ENCODE assay signal across 8 cellular contexts in genomic region chr2:201235865-201236811, GRCh38. TPM values are rescaled to one million over a fixed set of nuclear protein-coding genes. Genes with fewer than 3 reads are reported as not detected.
A peak's percentile ranks its signal among the peaks of the same experiment; 100 is the strongest.
DNase-seq lines count a peak whose midpoint lies in the region; ATAC-seq and TF ChIP-seq lines count a peak whose summit lies in the region.

No MANE protein-coding gene starts in this region.

- peak in 8 of 10 experiments; percentile 16 to 51 (median 44) for DNase-seq in CD4-positive, alpha-beta T cell
- DNase-seq in OCI-LY7 (ENCODE audit: low spot score) (peak; percentile 83), trophoblast cell (peak; percentile 42 to 84)
- DNase-seq in activated gamma-delta T cell treated with anti-CD3 and anti-CD28 coated beads, Interleukin-2, amount 50 U/mL, for 16 hours (ENCODE audit: low read depth): peak; percentile 40

- no peak for TF ChIP-seq POLR2A in gastroesophageal sphincter (IDR thresholded peaks at IDR 0.05)

- intact Hi-C loops in CD4-positive, alpha-beta T cell (cut with DNase I, micrococcal nuclease): loop anchor here (1.0 to 10.0 kb wide), 7 partner anchors 22 to 626 kb away; partner anchors contain the start of genes TMEM237 (in 2 of the 2) and CASP8 (in 1 of the 2)
- intact Hi-C loops in OCI-LY7 (cut with micrococcal nuclease; ENCODE audit: unreplicated experiment): loop anchor here (1.0 to 5.0 kb wide), 3 partner anchors 22 to 941 kb away; no protein-coding TSS in a partner anchor

- peak overlapping the region; percentile 97 for H3K4me3 Mint-ChIP-seq in CD4-positive, alpha-beta T cell

- TF ChIP-seq CTCF in CD4-positive, alpha-beta T cell (IDR thresholded peaks at IDR 0.05): peak; percentile 89
- TF ChIP-seq CTCF in HEK293 (tag by site-specific recombination; IDR thresholded peaks at IDR 0.05) (peak; percentile 53; the same call in 1 of the 2 replicates), OCI-LY7 (conservative IDR thresholded peaks at IDR 0.05; ENCODE audit: low read length) (peak; percentile 88), gastroesophageal sphincter (IDR thresholded peaks at IDR 0.05) (peak; percentile 29 to 72 (median 58))

- no peak overlapping the region for H2BK12ac ChIP-seq in trophoblast cell (ENCODE audit: low read length)

- TF ChIP-seq EP300 in gastroesophageal sphincter (IDR thresholded peaks at IDR 0.05): no peak

- H4K91ac ChIP-seq in trophoblast cell (ENCODE audit: low read depth, low read length): peak overlapping the region; percentile 24

- H3K4ac ChIP-seq in trophoblast cell (ENCODE audit: low read depth, low read length): no peak overlapping the region

- H3K4me3 ChIP-seq in HEK293 (ENCODE audit: low read depth, low read length) (no peak overlapping the region), OCI-LY7 (ENCODE audit: low read depth, low read length, poor library complexity, severe bottlenecking) (peak overlapping the region; percentile 78), gastroesophageal sphincter (peak overlapping the region in 1 of 2 donors; percentile 18), trophoblast cell (ENCODE audit: low read depth, low read length) (no peak overlapping the region)

- H4K12ac ChIP-seq in trophoblast cell (ENCODE audit: low read depth, low read length): no peak overlapping the region

- H3K14ac ChIP-seq in trophoblast cell (ENCODE audit: low read length): no peak overlapping the region

- no peak overlapping the region for H3K18ac ChIP-seq in trophoblast cell (ENCODE audit: low read length)

- H3K27me3 Mint-ChIP-seq in CD4-positive, alpha-beta T cell: no peaks in the 10 kb centered on the region

- no peaks in the 10 kb centered on the region for H3K27me3 ChIP-seq in CD4-positive, alpha-beta T cell (ENCODE audit: control insufficient read depth, insufficient read depth, low read length)
- H3K27me3 ChIP-seq in gastroesophageal sphincter (no peaks in the 10 kb centered on the region), trophoblast cell (ENCODE audit: insufficient read depth, low read length) (no peaks in the 10 kb centered on the region)

- peak overlapping the region; percentile 95 for H3K27ac Mint-ChIP-seq in CD4-positive, alpha-beta T cell

- H3K79me1 ChIP-seq in trophoblast cell (ENCODE audit: low read length): peaks cover 2% of the 10 kb centered on the region

- no peak for ATAC-seq in CD4-positive, alpha-beta T cell (ENCODE audit: poor library complexity)
- ATAC-seq in gastroesophageal sphincter: peak; percentile 49
- no peak for ATAC-seq in GM18868 (IDR thresholded peaks at IDR 0.05; ENCODE audit: unreplicated experiment)
- ATAC-seq in GM19467 (IDR thresholded peaks at IDR 0.05; ENCODE audit: unreplicated experiment): no peak

- no peak overlapping the region for H3K27ac ChIP-seq in CD4-positive, alpha-beta T cell (ENCODE audit: low read depth, low read length)
- no peak overlapping the region for H3K27ac ChIP-seq in HEK293 (ENCODE audit: extremely low read depth, low read depth, low read length)
- no peak overlapping the region for H3K27ac ChIP-seq in OCI-LY7 (ENCODE audit: low read depth, low read length, poor library complexity, severe bottlenecking)
- no peak overlapping the region for H3K27ac ChIP-seq in gastroesophageal sphincter
- no peak overlapping the region for H3K27ac ChIP-seq in trophoblast cell (ENCODE audit: low read depth, low read length)

- POLR2A ChIA-PET in CD4-positive, alpha-beta T cell (lab: Charles Lee): interaction anchor here (1.1 to 2.5 kb wide), 8 partner anchors 13 to 49 kb away, joined by 3 to 39 read pairs (median 4); partner anchors contain the start of gene CASP8
- POLR2A ChIA-PET in HEK293 (lab: Yijun Ruan, JAX) (interaction anchor here (0.6 kb wide), 1 partner anchor 11 kb away, joined by 3 read pairs; no protein-coding TSS in a partner anchor), OCI-LY7 (lab: Charles Lee) (interaction anchor here (0.6 to 1.2 kb wide), 5 partner anchors 24 to 418 kb away, joined by 3 to 5 read pairs (median 3); partner anchors contain the start of gene CASP8)

- H3K9me2 ChIP-seq in OCI-LY7 (ENCODE audit: insufficient read depth, low read length): no peaks in the 10 kb centered on the region

- no peak overlapping the region for H3K23ac ChIP-seq in trophoblast cell (ENCODE audit: low read length)

- 24 to 30% methylated on average over 10 to 14 of the region's 14 CpGs for WGBS in gastroesophageal sphincter (ENCODE audit: low coverage in 1 of 2), 2 donors
- no CpG with 5 or more reads among the region's 14 CpGs for WGBS in trophoblast cell (ENCODE audit: extremely low coverage, insufficient coverage, insufficient read length)

- peaks cover 50% of the 10 kb centered on the region for H3K36me3 Mint-ChIP-seq in CD4-positive, alpha-beta T cell (ENCODE audit: low read depth)

- H2BK120ac ChIP-seq in trophoblast cell (ENCODE audit: insufficient read depth, low read length, poor library complexity): peak overlapping the region; percentile 43

- no peaks in the 10 kb centered on the region for H3K9me3 ChIP-seq in CD4-positive, alpha-beta T cell (ENCODE audit: control insufficient read depth, low read length)
- no peaks in the 10 kb centered on the region for H3K9me3 ChIP-seq in HEK293 (ENCODE audit: control insufficient read depth, insufficient read depth, low read depth, low read length)
- H3K9me3 ChIP-seq in OCI-LY7 (ENCODE audit: low read length): peaks cover 6% of the 10 kb centered on the region; the same call in 1 of the 2 replicates
- no peaks in the 10 kb centered on the region for H3K9me3 ChIP-seq in gastroesophageal sphincter
- H3K9me3 ChIP-seq in trophoblast cell (ENCODE audit: insufficient read depth, low read depth, low read length): no peaks in the 10 kb centered on the region

- peak overlapping the region; percentile 46 for H2AK5ac ChIP-seq in trophoblast cell (ENCODE audit: low read length)

- no TSS peak for BruUV-seq in OCI-LY7 (replicated peaks; lab: Mats Ljungman, UMichigan)

- peaks cover 43% of the 10 kb centered on the region for H3K79me2 ChIP-seq in OCI-LY7 (ENCODE audit: insufficient read depth, low read depth, low read length)
- H3K79me2 ChIP-seq in trophoblast cell (ENCODE audit: control insufficient read depth, insufficient read depth, low read length, poor library complexity): no peaks in the 10 kb centered on the region

- CTCF ChIA-PET in CD4-positive, alpha-beta T cell (lab: Charles Lee): interaction anchor here (0.7 to 4.5 kb wide), 14 partner anchors 17 to 346 kb away, joined by 3 to 86 read pairs (median 4); partner anchors contain the start of genes CASP8 and NIF3L1
- CTCF ChIA-PET in HEK293 (lab: Yijun Ruan, JAX): interaction anchor here (0.6 to 1.9 kb wide), 19 partner anchors 11 to 1056 kb away, joined by 3 to 21 read pairs (median 3); partner anchors contain the start of genes ALS2, CASP10 and FLACC1
- CTCF ChIA-PET in OCI-LY7 (lab: Charles Lee; ENCODE audit: unreplicated experiment): interaction anchor here (1.2 kb wide), 1 partner anchor 128 kb away, joined by 3 read pairs; no protein-coding TSS in a partner anchor

- no peak overlapping the region for H4K8ac ChIP-seq in trophoblast cell (ENCODE audit: low read depth, low read length)

- H2BK5ac ChIP-seq in trophoblast cell (ENCODE audit: low read depth, low read length, poor library complexity): no peak overlapping the region

- no peaks in the 10 kb centered on the region for H3K9me3 Mint-ChIP-seq in CD4-positive, alpha-beta T cell

- H3K36me3 ChIP-seq in HEK293 (ENCODE audit: control insufficient read depth in 2 of 2, insufficient read depth in 1 of 2, low read length in 2 of 2) (peaks cover 0 to 20% of the 10 kb centered on the region in 2 experiments; a peak in 1 of 3 replicates), OCI-LY7 (ENCODE audit: insufficient read depth, low read length) (peaks cover 34% of the 10 kb centered on the region), gastroesophageal sphincter (no peaks in the 10 kb centered on the region), trophoblast cell (ENCODE audit: control insufficient read depth in 1 of 2, insufficient read depth in 2 of 2, low read length in 2 of 2) (no peaks in the 10 kb centered on the region)

- H3K4me2 ChIP-seq in OCI-LY7 (ENCODE audit: low read length): peak overlapping the region; percentile 82
- H3K4me2 ChIP-seq in trophoblast cell (ENCODE audit: low read length): no peak overlapping the region

- H3K4me1 ChIP-seq in HEK293 (ENCODE audit: control insufficient read depth, insufficient read depth, low read length): no peaks in the 10 kb centered on the region
- H3K4me1 ChIP-seq in OCI-LY7 (ENCODE audit: insufficient read depth, low read length, poor library complexity, severe bottlenecking): peaks cover 30% of the 10 kb centered on the region
- H3K4me1 ChIP-seq in gastroesophageal sphincter: peaks cover 0 to 25% (median 6%) of the 10 kb centered on the region in 3 donors
- no peaks in the 10 kb centered on the region for H3K4me1 ChIP-seq in trophoblast cell (ENCODE audit: control insufficient read depth in 1 of 2, insufficient read depth in 2 of 2, low read length in 2 of 2)

- H3K9ac ChIP-seq in trophoblast cell (ENCODE audit: low read length): no peak overlapping the region

- H2AFZ ChIP-seq in OCI-LY7 (ENCODE audit: low read length): no peak overlapping the region; the same call in 1 of the 2 replicates
- peak overlapping the region; percentile 78 for H2AFZ ChIP-seq in trophoblast cell (ENCODE audit: insufficient read depth, low read length, poor library complexity)

- peaks cover 14% of the 10 kb centered on the region; the same call in 1 of the 2 replicates for H4K20me1 ChIP-seq in OCI-LY7 (ENCODE audit: insufficient read depth, low read length)

- H3K4me1 Mint-ChIP-seq in CD4-positive, alpha-beta T cell (ENCODE audit: low read depth): peaks cover 79% of the 10 kb centered on the region

TF ChIP-seq in HEK293, 187 proteins besides CTCF, POLR2A, EP300 and RAD21 (continues in another document):
- no peak for TF ChIP-seq ZNF223 (tag by site-specific recombination; IDR thresholded peaks at IDR 0.05)
- TF ChIP-seq PBX3 (CRISPR knock-in tag; IDR thresholded peaks at IDR 0.05): no peak

RNA-seq across cellular contexts. Expression of gene CASP8, which starts 24.2 kb away (rescaled TPM):
- total RNA-seq in CD4-positive, alpha-beta T cell: 100 to 1,000 TPM; 172 to 175 TPM
- 30.5 and 32.4 TPM in 2 replicates for total RNA-seq in OCI-LY7 (2014; rRNA removed; shearing (Covaris generic))
- total RNA-seq in OCI-LY7 (2022) (34.7 and 35.9 TPM in 2 replicates), gastroesophageal sphincter (10 to 100 TPM in 2 of 4 donors, 1 to 10 TPM in 2; 6.4 to 12.3 (median 10.0) TPM)
- polyA plus RNA-seq in trophoblast cell (2013): 3.1 and 3.4 TPM in 2 replicates

RNA-seq across cellular contexts. Expression of gene CASP10, which starts 53.2 kb away (rescaled TPM):
- 10 to 100 TPM; 12.6 to 13.7 TPM for total RNA-seq in CD4-positive, alpha-beta T cell
- total RNA-seq in OCI-LY7 (2014; rRNA removed; shearing (Covaris generic)): 0.46 and 1.2 TPM in 2 replicates
- total RNA-seq in OCI-LY7 (2022): 0.42 and 0.51 TPM in 2 replicates
- 1 to 10 TPM; 2.6 to 7.5 (median 6.3) TPM for total RNA-seq in gastroesophageal sphincter
- 0.24 and 0.29 TPM in 2 replicates for polyA plus RNA-seq in trophoblast cell (2013)

Comparison
In these comparisons a context has a peak if more than half of its experiments do, and no peak if none do; other contexts are left out.
1. RNA of gene CASP8, which starts 24.2 kb away (total RNA-seq): 172 to 175 TPM in CD4-positive, alpha-beta T cell; 30.5 to 35.9 TPM in OCI-LY7 and 6.4 to 12.3 TPM in gastroesophageal sphincter; every median in the first group is over 4 times any median in the second.
2. Peak in every context shown above with its lines, with median percentiles within 50 percentile points of each other: DNase-seq and CTCF ChIP-seq.